In the genomic region with DNA sequence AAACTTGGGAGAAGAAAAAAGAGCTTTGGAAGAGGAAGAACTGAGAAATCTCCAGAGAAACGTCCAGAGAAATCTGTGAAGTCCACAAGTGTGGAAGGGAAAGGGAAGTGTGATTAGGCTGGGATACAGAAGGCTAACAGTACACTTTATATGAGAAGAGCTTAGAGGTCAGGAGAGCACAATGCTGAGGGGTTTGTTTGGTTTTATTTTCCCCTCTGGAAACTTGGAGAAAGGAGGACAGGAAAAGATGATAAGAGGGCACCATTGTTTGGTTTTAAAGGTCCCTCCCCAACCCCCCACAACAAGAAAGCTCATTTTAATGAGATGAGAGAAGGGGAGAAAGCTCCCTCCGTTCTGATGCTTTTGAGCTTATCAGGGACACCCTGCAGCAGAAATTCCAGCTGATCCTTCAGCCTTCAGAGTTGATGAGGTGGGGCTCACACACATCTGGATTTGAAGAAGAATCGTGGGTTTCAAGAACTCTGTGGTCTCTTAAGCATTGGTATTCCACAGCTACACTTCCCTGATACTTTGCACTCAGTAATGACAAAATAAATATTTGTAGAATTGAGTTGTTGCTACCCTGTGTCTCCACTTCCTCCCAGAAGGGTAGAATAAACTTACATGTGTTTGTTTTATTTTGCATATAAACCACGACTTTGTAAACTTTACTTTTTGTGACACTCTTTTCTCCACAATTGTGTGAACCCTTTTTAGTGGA, we compare ENCODE assay signal across 1 cellular context.
TF ChIP-seq lines count a peak whose summit lies in the region.

No MANE protein-coding gene starts in this region.

TF ChIP-seq in HepG2, 621 proteins besides CTCF, POLR2A, EP300 and RAD21 (continued from another document and continues in another):
- TF ChIP-seq, protein P1, sequence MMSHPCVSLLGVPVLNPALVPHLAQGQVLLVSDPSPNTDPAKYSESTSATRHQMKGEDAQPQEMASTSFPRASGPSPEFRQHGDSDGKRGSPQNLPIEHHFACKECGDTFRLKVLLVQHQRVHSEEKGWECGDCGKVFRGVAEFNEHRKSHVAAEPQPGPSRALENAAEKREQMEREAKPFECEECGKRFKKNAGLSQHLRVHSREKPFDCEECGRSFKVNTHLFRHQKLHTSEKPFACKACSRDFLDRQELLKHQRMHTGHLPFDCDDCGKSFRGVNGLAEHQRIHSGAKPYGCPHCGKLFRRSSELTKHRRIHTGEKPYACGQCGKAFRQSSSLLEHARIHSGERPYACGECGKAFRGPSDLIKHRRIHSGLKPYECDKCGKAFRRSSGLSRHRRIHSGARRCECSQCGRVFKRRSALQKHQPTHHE (CRISPR knock-in tag; IDR thresholded peaks at IDR 0.05; ENCODE audit: borderline replicate concordance) = no peak
- TF ChIP-seq, protein P2, sequence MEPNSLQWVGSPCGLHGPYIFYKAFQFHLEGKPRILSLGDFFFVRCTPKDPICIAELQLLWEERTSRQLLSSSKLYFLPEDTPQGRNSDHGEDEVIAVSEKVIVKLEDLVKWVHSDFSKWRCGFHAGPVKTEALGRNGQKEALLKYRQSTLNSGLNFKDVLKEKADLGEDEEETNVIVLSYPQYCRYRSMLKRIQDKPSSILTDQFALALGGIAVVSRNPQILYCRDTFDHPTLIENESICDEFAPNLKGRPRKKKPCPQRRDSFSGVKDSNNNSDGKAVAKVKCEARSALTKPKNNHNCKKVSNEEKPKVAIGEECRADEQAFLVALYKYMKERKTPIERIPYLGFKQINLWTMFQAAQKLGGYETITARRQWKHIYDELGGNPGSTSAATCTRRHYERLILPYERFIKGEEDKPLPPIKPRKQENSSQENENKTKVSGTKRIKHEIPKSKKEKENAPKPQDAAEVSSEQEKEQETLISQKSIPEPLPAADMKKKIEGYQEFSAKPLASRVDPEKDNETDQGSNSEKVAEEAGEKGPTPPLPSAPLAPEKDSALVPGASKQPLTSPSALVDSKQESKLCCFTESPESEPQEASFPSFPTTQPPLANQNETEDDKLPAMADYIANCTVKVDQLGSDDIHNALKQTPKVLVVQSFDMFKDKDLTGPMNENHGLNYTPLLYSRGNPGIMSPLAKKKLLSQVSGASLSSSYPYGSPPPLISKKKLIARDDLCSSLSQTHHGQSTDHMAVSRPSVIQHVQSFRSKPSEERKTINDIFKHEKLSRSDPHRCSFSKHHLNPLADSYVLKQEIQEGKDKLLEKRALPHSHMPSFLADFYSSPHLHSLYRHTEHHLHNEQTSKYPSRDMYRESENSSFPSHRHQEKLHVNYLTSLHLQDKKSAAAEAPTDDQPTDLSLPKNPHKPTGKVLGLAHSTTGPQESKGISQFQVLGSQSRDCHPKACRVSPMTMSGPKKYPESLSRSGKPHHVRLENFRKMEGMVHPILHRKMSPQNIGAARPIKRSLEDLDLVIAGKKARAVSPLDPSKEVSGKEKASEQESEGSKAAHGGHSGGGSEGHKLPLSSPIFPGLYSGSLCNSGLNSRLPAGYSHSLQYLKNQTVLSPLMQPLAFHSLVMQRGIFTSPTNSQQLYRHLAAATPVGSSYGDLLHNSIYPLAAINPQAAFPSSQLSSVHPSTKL (CRISPR knock-in tag; IDR thresholded peaks at IDR 0.05) = peak; percentile 78
- TF ChIP-seq, protein P3, sequence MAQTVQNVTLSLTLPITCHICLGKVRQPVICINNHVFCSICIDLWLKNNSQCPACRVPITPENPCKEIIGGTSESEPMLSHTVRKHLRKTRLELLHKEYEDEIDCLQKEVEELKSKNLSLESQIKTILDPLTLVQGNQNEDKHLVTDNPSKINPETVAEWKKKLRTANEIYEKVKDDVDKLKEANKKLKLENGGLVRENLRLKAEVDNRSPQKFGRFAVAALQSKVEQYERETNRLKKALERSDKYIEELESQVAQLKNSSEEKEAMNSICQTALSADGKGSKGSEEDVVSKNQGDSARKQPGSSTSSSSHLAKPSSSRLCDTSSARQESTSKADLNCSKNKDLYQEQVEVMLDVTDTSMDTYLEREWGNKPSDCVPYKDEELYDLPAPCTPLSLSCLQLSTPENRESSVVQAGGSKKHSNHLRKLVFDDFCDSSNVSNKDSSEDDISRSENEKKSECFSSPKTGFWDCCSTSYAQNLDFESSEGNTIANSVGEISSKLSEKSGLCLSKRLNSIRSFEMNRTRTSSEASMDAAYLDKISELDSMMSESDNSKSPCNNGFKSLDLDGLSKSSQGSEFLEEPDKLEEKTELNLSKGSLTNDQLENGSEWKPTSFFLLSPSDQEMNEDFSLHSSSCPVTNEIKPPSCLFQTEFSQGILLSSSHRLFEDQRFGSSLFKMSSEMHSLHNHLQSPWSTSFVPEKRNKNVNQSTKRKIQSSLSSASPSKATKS (CRISPR knock-in tag; IDR thresholded peaks at IDR 0.05) = no peak
- TF ChIP-seq ZFP91 (CRISPR knock-in tag; IDR thresholded peaks at IDR 0.05; ENCODE audit: borderline replicate concordance) = no peak
- TF ChIP-seq KLF12 (CRISPR knock-in tag; IDR thresholded peaks at IDR 0.05; ENCODE audit: borderline replicate concordance) = no peak
- TF ChIP-seq CEBPG (CRISPR knock-in tag; IDR thresholded peaks at IDR 0.05) = no peak
- no peak for TF ChIP-seq NR2F2 (IDR thresholded peaks at IDR 0.05; ENCODE audit: borderline replicate concordance, low read depth)
- TF ChIP-seq ZFP36L1 (CRISPR knock-in tag; IDR thresholded peaks at IDR 0.05) = no peak
- no peak for TF ChIP-seq MYNN (CRISPR knock-in tag; IDR thresholded peaks at IDR 0.05; ENCODE audit: low read depth)
- peak; percentile 57 for TF ChIP-seq ISL2 (CRISPR knock-in tag; IDR thresholded peaks at IDR 0.05)
- TF ChIP-seq CENPX (CRISPR knock-in tag; IDR thresholded peaks at IDR 0.05) = no peak
- no peak for TF ChIP-seq ZNF780A (CRISPR knock-in tag; IDR thresholded peaks at IDR 0.05)
- peak; percentile 45; the same call in 1 of the 2 replicates for TF ChIP-seq ATF1 (CRISPR knock-in tag; IDR thresholded peaks at IDR 0.05)
- 0 out of 2 replicates have a peak, but pooled peaks have one; percentile 35 for TF ChIP-seq ZBTB20 (CRISPR knock-in tag; IDR thresholded peaks at IDR 0.05; ENCODE audit: borderline replicate concordance, low read depth)
- TF ChIP-seq, protein P4, sequence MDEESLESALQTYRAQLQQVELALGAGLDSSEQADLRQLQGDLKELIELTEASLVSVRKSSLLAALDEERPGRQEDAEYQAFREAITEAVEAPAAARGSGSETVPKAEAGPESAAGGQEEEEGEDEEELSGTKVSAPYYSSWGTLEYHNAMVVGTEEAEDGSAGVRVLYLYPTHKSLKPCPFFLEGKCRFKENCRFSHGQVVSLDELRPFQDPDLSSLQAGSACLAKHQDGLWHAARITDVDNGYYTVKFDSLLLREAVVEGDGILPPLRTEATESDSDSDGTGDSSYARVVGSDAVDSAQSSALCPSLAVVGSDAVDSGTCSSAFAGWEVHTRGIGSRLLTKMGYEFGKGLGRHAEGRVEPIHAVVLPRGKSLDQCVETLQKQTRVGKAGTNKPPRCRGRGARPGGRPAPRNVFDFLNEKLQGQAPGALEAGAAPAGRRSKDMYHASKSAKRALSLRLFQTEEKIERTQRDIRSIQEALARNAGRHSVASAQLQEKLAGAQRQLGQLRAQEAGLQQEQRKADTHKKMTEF (CRISPR knock-in tag; IDR thresholded peaks at IDR 0.05) = peak; percentile 14; the same call in 1 of the 2 replicates
- TF ChIP-seq, protein P5, sequence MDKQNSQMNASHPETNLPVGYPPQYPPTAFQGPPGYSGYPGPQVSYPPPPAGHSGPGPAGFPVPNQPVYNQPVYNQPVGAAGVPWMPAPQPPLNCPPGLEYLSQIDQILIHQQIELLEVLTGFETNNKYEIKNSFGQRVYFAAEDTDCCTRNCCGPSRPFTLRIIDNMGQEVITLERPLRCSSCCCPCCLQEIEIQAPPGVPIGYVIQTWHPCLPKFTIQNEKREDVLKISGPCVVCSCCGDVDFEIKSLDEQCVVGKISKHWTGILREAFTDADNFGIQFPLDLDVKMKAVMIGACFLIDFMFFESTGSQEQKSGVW (CRISPR knock-in tag; IDR thresholded peaks at IDR 0.05; ENCODE audit: borderline replicate concordance) = no peak
- TF ChIP-seq MXI1 (IDR thresholded peaks at IDR 0.05; ENCODE audit: borderline replicate concordance, low read depth, low read length) = no peak
- TF ChIP-seq ZNF326 (CRISPR knock-in tag; IDR thresholded peaks at IDR 0.05; ENCODE audit: borderline replicate concordance) = no peak
- TF ChIP-seq ZNF224 (CRISPR knock-in tag; IDR thresholded peaks at IDR 0.05) = 0 out of 2 replicates have a peak, but pooled peaks have one; percentile 47
- no peak for TF ChIP-seq ATF7 (IDR thresholded peaks at IDR 0.05)
- no peak for TF ChIP-seq ATF7 (CRISPR knock-in tag; IDR thresholded peaks at IDR 0.05)
- TF ChIP-seq ARID3A (IDR thresholded peaks at IDR 0.05; ENCODE audit: low read depth, low read length) = 0 out of 2 replicates have a peak, but pooled peaks have one; percentile 37
- TF ChIP-seq, protein P6, sequence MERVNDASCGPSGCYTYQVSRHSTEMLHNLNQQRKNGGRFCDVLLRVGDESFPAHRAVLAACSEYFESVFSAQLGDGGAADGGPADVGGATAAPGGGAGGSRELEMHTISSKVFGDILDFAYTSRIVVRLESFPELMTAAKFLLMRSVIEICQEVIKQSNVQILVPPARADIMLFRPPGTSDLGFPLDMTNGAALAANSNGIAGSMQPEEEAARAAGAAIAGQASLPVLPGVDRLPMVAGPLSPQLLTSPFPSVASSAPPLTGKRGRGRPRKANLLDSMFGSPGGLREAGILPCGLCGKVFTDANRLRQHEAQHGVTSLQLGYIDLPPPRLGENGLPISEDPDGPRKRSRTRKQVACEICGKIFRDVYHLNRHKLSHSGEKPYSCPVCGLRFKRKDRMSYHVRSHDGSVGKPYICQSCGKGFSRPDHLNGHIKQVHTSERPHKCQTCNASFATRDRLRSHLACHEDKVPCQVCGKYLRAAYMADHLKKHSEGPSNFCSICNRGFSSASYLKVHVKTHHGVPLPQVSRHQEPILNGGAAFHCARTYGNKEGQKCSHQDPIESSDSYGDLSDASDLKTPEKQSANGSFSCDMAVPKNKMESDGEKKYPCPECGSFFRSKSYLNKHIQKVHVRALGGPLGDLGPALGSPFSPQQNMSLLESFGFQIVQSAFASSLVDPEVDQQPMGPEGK (CRISPR knock-in tag; IDR thresholded peaks at IDR 0.05) = peak; percentile 19; the same call in 1 of the 2 replicates
- peak; percentile 92 for TF ChIP-seq ELF3 (CRISPR knock-in tag; IDR thresholded peaks at IDR 0.05)
- TF ChIP-seq KLF9 (CRISPR knock-in tag; IDR thresholded peaks at IDR 0.05; ENCODE audit: low read depth) = no peak
- TF ChIP-seq NCOR1 (IDR thresholded peaks at IDR 0.05; ENCODE audit: borderline replicate concordance, low read length) = peak; percentile 3; the same call in 1 of the 2 replicates
- TF ChIP-seq ZNF383 (CRISPR knock-in tag; IDR thresholded peaks at IDR 0.05; ENCODE audit: borderline replicate concordance) = no peak
